In genomic region chr11:111743700-111744099, GRCh38 we compare ENCODE assay signal across 30 cellular contexts.
"Had no signal": no experiment of that assay in that cellular context is flagged by ENCODE, and none has a peak within 500 bp of the region (broad histone marks: within the 10 kb centered on the region; RNA-seq: fewer than 3 reads in every experiment).

No MANE protein-coding gene starts in this region.

- H3K9me3 ChIP-seq: esophagus squamous epithelium, gastrocnemius medialis, pancreas, thoracic aorta had no signal

- H3K27me3 Mint-ChIP-seq: activated T-cell treated with anti-CD3 and anti-CD28 coated beads, Interleukin-2, amount 50 U/mL, for 24 hours; naive B cell had no signal

- H3K27ac Mint-ChIP-seq: activated T-cell treated with anti-CD3 and anti-CD28 coated beads, Interleukin-2, amount 50 U/mL, for 24 hours; mesothelial cell of epicardium had no signal

- H3K4me1 Mint-ChIP-seq: mesothelial cell of epicardium, naive B cell had no signal

- ATAC-seq: activated CD4-positive, CD25-positive, alpha-beta regulatory T cell treated with anti-CD3 and anti-CD28 coated beads, Interleukin-2, amount 50 U/mL, for 24 hours; gastrocnemius medialis; left ventricle myocardium superior; pancreas; right cardiac atrium had no signal

- H3K4me3 Mint-ChIP-seq: activated T-cell treated with anti-CD3 and anti-CD28 coated beads, Interleukin-2, amount 50 U/mL, for 24 hours; mesothelial cell of epicardium; neural crest cell had no signal

- H3K9me3 Mint-ChIP-seq: activated T-cell treated with anti-CD3 and anti-CD28 coated beads, Interleukin-2, amount 50 U/mL, for 24 hours; mesothelial cell of epicardium; neural crest cell had no signal

- H3K4me3 ChIP-seq: esophagus squamous epithelium, gastrocnemius medialis, pancreas, thoracic aorta had no signal

- H3K27me3 ChIP-seq: esophagus squamous epithelium, gastrocnemius medialis, pancreas had no signal

- DNase-seq: activated CD4-positive, alpha-beta T cell treated with anti-CD3 and anti-CD28 coated beads for 48 hours; activated CD4-positive, alpha-beta T cell treated with anti-CD3 and anti-CD28 coated beads, Interleukin-2, amount 50 U/mL, for 48 hours; activated CD8-positive, alpha-beta memory T cell treated with anti-CD3 and anti-CD28 coated beads, Interleukin-2, amount 50 U/mL, for 48 hours; activated gamma-delta T cell; activated naive CD4-positive, alpha-beta T cell treated with anti-CD3 and anti-CD28 coated beads, Interleukin-2, amount 50 U/mL, for 16 hours; activated T-cell treated with anti-CD3 and anti-CD28 coated beads, Interleukin-2, amount 50 U/mL, for 24 hours; amygdala; caudate nucleus; dermis blood vessel endothelial cell; effector CD8-positive, alpha-beta T cell; esophagus squamous epithelium; gastrocnemius medialis; glutamatergic neuron; islet precursor cell; left ventricle myocardium superior; naive B cell; nucleus accumbens; pancreas; right cardiac atrium; stimulated activated CD4-positive, alpha-beta T cell treated with anti-CD3 and anti-CD28 coated beads, Interleukin-15, amount 100 ng/mL, for 24 hours; stimulated activated CD4-positive, alpha-beta T cell treated with anti-CD3 and anti-CD28 coated beads, Interleukin-2, amount 100 ng/mL, for 24 hours; stimulated activated naive CD4-positive, alpha-beta T cell; T-helper 9 cell; trophoblast cell; WERI-Rb-1 had no signal

- H3K27ac ChIP-seq: epithelial cell of prostate, gastrocnemius medialis, pancreas, WERI-Rb-1 had no signal
